In genomic region chr1:230646710-230647302, GRCh38 we compare ENCODE assay signal across 30 cellular contexts.
"Had no signal": no experiment of that assay in that cellular context is flagged by ENCODE, and none has a peak within 500 bp of the region (broad histone marks: within the 10 kb centered on the region; RNA-seq: fewer than 3 reads in every experiment).

No MANE protein-coding gene starts in this region.

- H3K9me3 ChIP-seq: body of pancreas, gastrocnemius medialis, mucosa of descending colon, thoracic aorta had no signal

- H3K36me3 ChIP-seq: cardiac muscle cell, gastrocnemius medialis, left ventricle myocardium inferior, thoracic aorta had no signal

- ATAC-seq: activated CD4-positive, CD25-positive, alpha-beta regulatory T cell treated with anti-CD3 and anti-CD28 coated beads, Interleukin-2, amount 50 U/mL, for 24 hours; body of pancreas; gastrocnemius medialis; mucosa of descending colon; right cardiac atrium had no signal

- H3K27ac ChIP-seq: body of pancreas, cardiac muscle cell, coronary artery, dorsolateral prefrontal cortex, gastrocnemius medialis, left ventricle myocardium inferior, thoracic aorta, WERI-Rb-1 had no signal

- H3K27me3 ChIP-seq: body of pancreas, cardiac muscle cell, dorsolateral prefrontal cortex, gastrocnemius medialis had no signal

- H3K4me3 Mint-ChIP-seq: activated CD4-positive, alpha-beta memory T cell treated with anti-CD3 and anti-CD28 coated beads, Interleukin-2, amount 10 ng/mL, durations not matched to agents 7 days and 5 days; activated T-cell treated with anti-CD3 and anti-CD28 coated beads, Interleukin-2, amount 50 U/mL, for 24 hours; stimulated activated naive CD8-positive, alpha-beta T cell treated with anti-CD3 and anti-CD28 coated beads, Interleukin-15, Interleukin-2, amounts not matched to agents 100 ng/mL and 50 ng/mL, for 24 hours; T-helper 1 cell treated with Interleukin-12 subunit alpha and Interleukin-12 subunit beta and Interleukin-4 antibody, amounts not matched to agents 30 μg/mL and 1 μg/mL, for 36 hours had no signal

- H3K27me3 Mint-ChIP-seq: activated CD4-positive, alpha-beta memory T cell treated with anti-CD3 and anti-CD28 coated beads, Interleukin-2, amount 10 ng/mL, durations not matched to agents 7 days and 5 days; activated T-cell treated with anti-CD3 and anti-CD28 coated beads, Interleukin-2, amount 50 U/mL, for 24 hours; stimulated activated naive CD8-positive, alpha-beta T cell treated with anti-CD3 and anti-CD28 coated beads, Interleukin-15, Interleukin-2, amounts not matched to agents 100 ng/mL and 50 ng/mL, for 24 hours had no signal

- H3K9me3 Mint-ChIP-seq: activated T-cell treated with anti-CD3 and anti-CD28 coated beads, Interleukin-2, amount 50 U/mL, for 24 hours; stimulated activated naive CD8-positive, alpha-beta T cell treated with anti-CD3 and anti-CD28 coated beads, Interleukin-15, Interleukin-2, amounts not matched to agents 100 ng/mL and 50 ng/mL, for 24 hours; T-helper 1 cell treated with Interleukin-12 subunit alpha and Interleukin-12 subunit beta and Interleukin-4 antibody, amounts not matched to agents 30 μg/mL and 1 μg/mL, for 36 hours had no signal

- DNase-seq: activated CD4-positive, alpha-beta memory T cell treated with anti-CD3 and anti-CD28 coated beads, Interleukin-2, amount 10 ng/mL, durations not matched to agents 7 days and 5 days; activated CD4-positive, alpha-beta T cell treated with anti-CD3 and anti-CD28 coated beads for 48 hours; activated CD8-positive, alpha-beta memory T cell treated with anti-CD3 and anti-CD28 coated beads, Interleukin-2, amount 50 U/mL, for 48 hours; activated gamma-delta T cell; activated naive CD4-positive, alpha-beta T cell treated with anti-CD3 and anti-CD28 coated beads, Interleukin-2, amount 50 U/mL, for 16 hours; activated T-cell treated with anti-CD3 and anti-CD28 coated beads, Interleukin-2, amount 50 U/mL, for 24 hours; aorta; body of pancreas; dorsolateral prefrontal cortex; effector memory CD4-positive, alpha-beta T cell; gastrocnemius medialis; glutamatergic neuron; left ventricle myocardium inferior; mucosa of descending colon; occipital lobe; right cardiac atrium; stimulated activated CD4-positive, alpha-beta T cell treated with anti-CD3 and anti-CD28 coated beads, Interleukin-15, amount 100 ng/mL, for 24 hours; stimulated activated CD4-positive, alpha-beta T cell treated with anti-CD3 and anti-CD28 coated beads, Interleukin-2, amount 100 ng/mL, for 24 hours; SW 1271; T1000; WERI-Rb-1 had no signal

- FAIRE-seq: islet of Langerhans, urothelium cell line had no signal

- H3K27ac Mint-ChIP-seq: activated CD4-positive, alpha-beta memory T cell treated with anti-CD3 and anti-CD28 coated beads, Interleukin-2, amount 10 ng/mL, durations not matched to agents 7 days and 5 days; activated T-cell treated with anti-CD3 and anti-CD28 coated beads, Interleukin-2, amount 50 U/mL, for 24 hours; stimulated activated naive CD8-positive, alpha-beta T cell treated with anti-CD3 and anti-CD28 coated beads, Interleukin-15, Interleukin-2, amounts not matched to agents 100 ng/mL and 50 ng/mL, for 24 hours; T-helper 1 cell treated with Interleukin-12 subunit alpha and Interleukin-12 subunit beta and Interleukin-4 antibody, amounts not matched to agents 30 μg/mL and 1 μg/mL, for 36 hours had no signal

- H3K4me3 ChIP-seq: body of pancreas, cardiac muscle cell, coronary artery, dorsolateral prefrontal cortex, gastrocnemius medialis, left ventricle myocardium inferior, lung, mucosa of descending colon, thoracic aorta had no signal
